Comparison of ENCODE assay signal across 20 cellular contexts in the genomic region with DNA sequence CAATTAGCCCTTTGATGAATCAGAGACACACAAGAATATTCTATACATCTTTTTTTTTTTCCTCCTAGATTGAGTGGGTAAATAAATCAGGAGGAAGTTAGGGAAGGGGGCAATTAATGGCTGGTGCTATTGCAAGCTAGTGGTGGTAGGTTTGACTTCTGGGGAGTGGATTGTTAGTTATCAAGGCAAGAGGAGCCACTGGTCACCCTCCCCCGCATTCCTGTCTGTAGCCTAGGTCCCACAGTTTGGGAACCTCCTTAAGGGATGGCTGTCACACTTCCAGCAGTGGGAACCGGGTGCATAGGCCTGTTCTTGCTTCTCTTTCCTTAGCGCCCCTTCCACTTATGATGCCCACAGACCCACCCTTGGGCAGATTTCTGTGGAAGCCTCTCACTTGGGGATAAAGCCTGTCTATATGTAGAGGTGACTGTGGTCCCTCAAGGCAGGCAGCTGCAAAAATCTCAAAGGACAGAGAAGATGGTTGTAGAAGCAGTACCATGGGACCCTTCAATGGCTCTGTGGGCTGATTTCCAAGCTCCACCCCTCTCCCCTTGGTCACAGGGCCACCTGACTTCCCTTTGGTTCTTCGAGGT. TPM values are rescaled to one million over a fixed set of nuclear protein-coding genes. Genes with fewer than 3 reads are reported as not detected.
A peak's percentile ranks its signal among the peaks of the same experiment; 100 is the strongest.
DNase-seq lines count a peak whose midpoint lies in the region; ATAC-seq and TF ChIP-seq lines count a peak whose summit lies in the region.
"Had no signal": no experiment of that assay in that cellular context is flagged by ENCODE, and none has a peak within 500 bp of the region (broad histone marks: within the 10 kb centered on the region; RNA-seq: fewer than 3 reads in every experiment).

No MANE protein-coding gene starts in this region.

- no peak for TF ChIP-seq EP300 in sigmoid colon (IDR thresholded peaks at IDR 0.05)

- CTCF ChIA-PET in CD4-positive, alpha-beta T cell (lab: Charles Lee): no interaction called here
- CTCF ChIA-PET in IMR-90 (lab: Yijun Ruan, JAX): no interaction called here
- CTCF ChIA-PET in activated CD4-positive, alpha-beta memory T cell treated with anti-CD3 and anti-CD28 coated beads, Interleukin-2, amount 10 ng/mL, durations not matched to agents 7 days and 5 days (lab: Charles Lee): no interaction called here

- H3K9me3 Mint-ChIP-seq in CD4-positive, alpha-beta T cell: no peaks in the 10 kb centered on the region
- H3K9me3 Mint-ChIP-seq in chondrocyte (ENCODE audit: low read depth): no peaks in the 10 kb centered on the region
- H3K9me3 Mint-ChIP-seq in activated CD4-positive, alpha-beta memory T cell treated with anti-CD3 and anti-CD28 coated beads, Interleukin-2, amount 10 ng/mL, durations not matched to agents 7 days and 5 days: no peaks in the 10 kb centered on the region
- H3K9me3 Mint-ChIP-seq: CD8-positive, alpha-beta T cell had no signal

- peak overlapping the region; percentile 1 for H2AK9ac ChIP-seq in IMR-90 (replicated peaks; ENCODE audit: low read depth, low read length, poor library complexity)

- no peak overlapping the region for H2BK20ac ChIP-seq in IMR-90 (ENCODE audit: low read depth, low read length)

- H4K91ac ChIP-seq in IMR-90 (ENCODE audit: insufficient read depth, low read depth, low read length): no peak overlapping the region

- no peaks in the 10 kb centered on the region for H3K9me3 ChIP-seq in CD4-positive, alpha-beta T cell (ENCODE audit: control insufficient read depth, low read length)
- H3K9me3 ChIP-seq in IMR-90 (ENCODE audit: control insufficient read depth, insufficient read depth, low read length) (no peaks in the 10 kb centered on the region), sigmoid colon (no peaks in the 10 kb centered on the region)
- H3K9me3 ChIP-seq: SJCRH30 had no signal

- peaks cover 28% of the 10 kb centered on the region for H3K4me1 Mint-ChIP-seq in CD4-positive, alpha-beta T cell (ENCODE audit: low read depth)
- peaks cover 43% of the 10 kb centered on the region for H3K4me1 Mint-ChIP-seq in chondrocyte (ENCODE audit: low read depth)
- H3K4me1 Mint-ChIP-seq in activated CD4-positive, alpha-beta memory T cell treated with anti-CD3 and anti-CD28 coated beads, Interleukin-2, amount 10 ng/mL, durations not matched to agents 7 days and 5 days: peaks cover 27% of the 10 kb centered on the region

- no peak for TF ChIP-seq CTCF in CD4-positive, alpha-beta T cell (IDR thresholded peaks at IDR 0.05)
- TF ChIP-seq CTCF in IMR-90 (conservative IDR thresholded peaks at IDR 0.05; ENCODE audit: low read depth, low read length) (no peak), chondrocyte (IDR thresholded peaks at IDR 0.05) (no peak), sigmoid colon (IDR thresholded peaks at IDR 0.05) (no peak)

- BruUV-seq in IMR-90 (replicated peaks; lab: Mats Ljungman, UMichigan): no TSS peak

- no peaks in the 10 kb centered on the region for H4K20me1 ChIP-seq in IMR-90 (ENCODE audit: insufficient read depth, low read length)

- H3K9me1 ChIP-seq in IMR-90 (ENCODE audit: insufficient read depth, low read length): no peaks in the 10 kb centered on the region

- intact Hi-C loops in CD4-positive, alpha-beta T cell (cut with DNase I, micrococcal nuclease): loop anchor here in 1 of 2 experiments (5.0 kb wide), 4 partner anchors 193 to 347 kb away; a partner anchor contains a TSS
- intact Hi-C loops in IMR-90 (cut with micrococcal nuclease) (loop anchor here (5.0 kb wide), 1 partner anchor 982 kb away; no protein-coding TSS in a partner anchor), sigmoid colon (cut with DNase I) (loop anchor here (5.0 to 10.0 kb wide), 3 partner anchors 342 to 864 kb away; a partner anchor contains a TSS)

- H2AK5ac ChIP-seq in IMR-90 (ENCODE audit: low read depth, low read length): no peak overlapping the region

- no peak overlapping the region for H3K4me2 ChIP-seq in IMR-90 (ENCODE audit: low read depth, low read length)

- H3K4ac ChIP-seq in IMR-90 (ENCODE audit: low read depth, low read length): no peak overlapping the region

- no peaks in the 10 kb centered on the region for H3K27me3 ChIP-seq in CD4-positive, alpha-beta T cell (ENCODE audit: control insufficient read depth, insufficient read depth, low read length)
- peaks cover 8% of the 10 kb centered on the region; the same call in 1 of the 2 replicates for H3K27me3 ChIP-seq in IMR-90 (ENCODE audit: control insufficient read depth, insufficient read depth, low read length)
- no peaks in the 10 kb centered on the region for H3K27me3 ChIP-seq in sigmoid colon
- H3K27me3 ChIP-seq: SJCRH30 had no signal

- no peak overlapping the region for H3K14ac ChIP-seq in IMR-90 (replicated peaks; ENCODE audit: low read depth, low read length)

- H4K5ac ChIP-seq in IMR-90 (ENCODE audit: low read depth, low read length): no peak overlapping the region

- no peak for TF ChIP-seq RAD21 in IMR-90 (IDR thresholded peaks at IDR 0.05; ENCODE audit: low read length)

- no peak overlapping the region for H3K18ac ChIP-seq in IMR-90 (ENCODE audit: low read depth, low read length)

- no peak overlapping the region for H3K9ac ChIP-seq in IMR-90 (ENCODE audit: low read depth, low read length)

- no peak for ATAC-seq in CD4-positive, alpha-beta T cell (ENCODE audit: poor library complexity)
- ATAC-seq in IMR-90 (ENCODE audit: low read depth) (no peak), GM18519 (IDR thresholded peaks at IDR 0.05; ENCODE audit: low FRiP score, unreplicated experiment) (no peak), HG03439 (IDR thresholded peaks at IDR 0.05; ENCODE audit: unreplicated experiment) (no peak)
- ATAC-seq: CD8-positive, alpha-beta T cell; Panc1 had no signal

- H3K27ac Mint-ChIP-seq in CD4-positive, alpha-beta T cell: no peak overlapping the region
- H3K27ac Mint-ChIP-seq in chondrocyte (ENCODE audit: unreplicated experiment): no peak overlapping the region
- no peak overlapping the region for H3K27ac Mint-ChIP-seq in activated CD4-positive, alpha-beta memory T cell treated with anti-CD3 and anti-CD28 coated beads, Interleukin-2, amount 10 ng/mL, durations not matched to agents 7 days and 5 days
- H3K27ac Mint-ChIP-seq: CD8-positive, alpha-beta T cell had no signal

- no peak overlapping the region for H2BK120ac ChIP-seq in IMR-90 (ENCODE audit: low read depth, low read length)

- DNase-seq in CD4-positive, alpha-beta T cell: no peak
- DNase-seq in IMR-90 (no peak), chondrocyte (ENCODE audit: low spot score) (peak; percentile 21), sigmoid colon (peak; percentile 56)
- no peak for DNase-seq in activated naive CD4-positive, alpha-beta T cell treated with anti-CD3 and anti-CD28 coated beads, Interleukin-2, amount 50 U/mL, for 16 hours
- DNase-seq in activated CD4-positive, alpha-beta memory T cell treated with anti-CD3 and anti-CD28 coated beads, Interleukin-2, amount 10 ng/mL, durations not matched to agents 7 days and 5 days: no peak
- DNase-seq: CD8-positive, alpha-beta T cell; DMS153; GOT3; NCI-H1092; NCI-H1436; NCI-H187 treated with DMSO at 0.1 percent for 48 hours; NCI-H2107; NCI-H510A; NK-92 treated with Interleukin-12 subunit alpha and Interleukin-12 subunit beta, amount 100 ng/mL, for 24 hours; SJCRH30 had no signal

- H3K4me1 ChIP-seq in IMR-90 (ENCODE audit: control insufficient read depth, insufficient read depth, low read length): 0 out of 2 replicates have a peak, but pooled peaks cover 2% of the 10 kb centered on the region
- H3K4me1 ChIP-seq in sigmoid colon: peaks cover 0 to 28% (median 23%) of the 10 kb centered on the region in 4 donors

- POLR2A ChIA-PET in CD4-positive, alpha-beta T cell (lab: Charles Lee): no interaction called here
- POLR2A ChIA-PET in IMR-90 (lab: Charles Lee; ENCODE audit: unreplicated experiment): no interaction called here
- POLR2A ChIA-PET in activated CD4-positive, alpha-beta memory T cell treated with anti-CD3 and anti-CD28 coated beads, Interleukin-2, amount 10 ng/mL, durations not matched to agents 7 days and 5 days (lab: Charles Lee): interaction anchor here (0.6 kb wide), 1 partner anchor 607 kb away, joined by 3 read pairs; a partner anchor contains a TSS

- peaks cover 1% of the 10 kb centered on the region for H3K36me3 Mint-ChIP-seq in CD4-positive, alpha-beta T cell (ENCODE audit: low read depth)
- no peaks in the 10 kb centered on the region for H3K36me3 Mint-ChIP-seq in chondrocyte (ENCODE audit: low read depth)
- no peaks in the 10 kb centered on the region for H3K36me3 Mint-ChIP-seq in activated CD4-positive, alpha-beta memory T cell treated with anti-CD3 and anti-CD28 coated beads, Interleukin-2, amount 10 ng/mL, durations not matched to agents 7 days and 5 days (ENCODE audit: low read depth)

- peaks cover 4 to 6% of the 10 kb centered on the region in 2 experiments; a peak in 1 of 4 replicates for H3K79me1 ChIP-seq in IMR-90 (ENCODE audit: low read depth in 1 of 2, low read length in 2 of 2)

- H2BK5ac ChIP-seq in IMR-90 (ENCODE audit: low read depth, low read length, poor library complexity, severe bottlenecking): no peak overlapping the region

- H3K23ac ChIP-seq in IMR-90 (ENCODE audit: low read depth, low read length): no peak overlapping the region

- H4K8ac ChIP-seq in IMR-90 (ENCODE audit: low read depth in 2 of 2, low read length in 2 of 2): no peak overlapping the region

- H3K4me3 ChIP-seq in IMR-90 (ENCODE audit: insufficient read depth, low read depth, low read length) (no peak overlapping the region), sigmoid colon (no peak overlapping the region)
- H3K4me3 ChIP-seq: SJCRH30 had no signal

- H3K36me3 ChIP-seq in IMR-90 (ENCODE audit: control insufficient read depth, insufficient read depth, low read length) (no peaks in the 10 kb centered on the region), sigmoid colon (no peaks in the 10 kb centered on the region)
- H3K36me3 ChIP-seq: SJCRH30 had no signal

- in situ Hi-C loops in IMR-90 (cut with MboI; ENCODE audit: low sequenced_read_pairs): no loop called here

- H3K27ac ChIP-seq in CD4-positive, alpha-beta T cell (ENCODE audit: low read depth, low read length): no peak overlapping the region
- no peak overlapping the region for H3K27ac ChIP-seq in IMR-90 (ENCODE audit: insufficient read depth, low read length)
- H3K27ac ChIP-seq in sigmoid colon: no peak overlapping the region
- H3K27ac ChIP-seq: SJCRH30 had no signal

- peak overlapping the region; percentile 51 for H3K4me3 Mint-ChIP-seq in CD4-positive, alpha-beta T cell
- H3K4me3 Mint-ChIP-seq in chondrocyte (ENCODE audit: unreplicated experiment): no peak overlapping the region
- H3K4me3 Mint-ChIP-seq in activated CD4-positive, alpha-beta memory T cell treated with anti-CD3 and anti-CD28 coated beads, Interleukin-2, amount 10 ng/mL, durations not matched to agents 7 days and 5 days: no peak overlapping the region
- H3K4me3 Mint-ChIP-seq: CD8-positive, alpha-beta T cell had no signal

- H3K56ac ChIP-seq in IMR-90 (ENCODE audit: extremely low read depth, insufficient read depth, low read length): no peak overlapping the region

- H2AFZ ChIP-seq in IMR-90 (replicated peaks; ENCODE audit: low read length, poor library complexity): no peak overlapping the region

- dilution Hi-C loops in IMR-90 (cut with HindIII; ENCODE audit: low sequenced_read_pairs, unreplicated experiment): no loop called here

- no peaks in the 10 kb centered on the region for H3K27me3 Mint-ChIP-seq in CD4-positive, alpha-beta T cell
- H3K27me3 Mint-ChIP-seq in chondrocyte (ENCODE audit: low read depth): no peaks in the 10 kb centered on the region
- H3K27me3 Mint-ChIP-seq in activated CD4-positive, alpha-beta memory T cell treated with anti-CD3 and anti-CD28 coated beads, Interleukin-2, amount 10 ng/mL, durations not matched to agents 7 days and 5 days: peaks cover 7% of the 10 kb centered on the region

- WGBS in IMR-90 (ENCODE audit: extremely low coverage in 2 of 2, insufficient read length in 1 of 2), 2 experiments: no CpG with 5 or more reads among the region's 4 CpGs
- 70 to 75% methylated on average over 4 of the region's 4 CpGs for WGBS in sigmoid colon, 2 donors

- no peak overlapping the region for H2BK15ac ChIP-seq in IMR-90 (ENCODE audit: low read depth, low read length)

- no peak for TF ChIP-seq POLR2A in IMR-90 (IDR thresholded peaks at IDR 0.05; ENCODE audit: low read depth, low read length)
- TF ChIP-seq POLR2A in sigmoid colon (IDR thresholded peaks at IDR 0.05): no peak

RNA-seq across cellular contexts. Expression of a gene that starts 2.3 kb away (rescaled TPM):
- 10 to 100 TPM; 14.8 to 15.7 TPM for total RNA-seq in CD4-positive, alpha-beta T cell
- total RNA-seq in IMR-90 (2012; rRNA removed) (7.5 and 10.0 TPM in 2 replicates), chondrocyte (23.6 to 28.0 TPM (median 26.9 TPM) in 3 replicates), sigmoid colon (10 to 100 TPM; 20.1 to 22.1 (median 20.8) TPM)
- polyA plus RNA-seq in IMR-90 (2012; rRNA removed) (6.9 and 7.1 TPM in 2 replicates), sigmoid colon (10 to 100 TPM; 14.8 to 24.0 (median 15.6) TPM)
- polyA plus RNA-seq in IMR-90 (2012; cell fraction: cytosol; rRNA removed): 5.8 and 9.5 TPM in 2 replicates
- 5.3 and 5.7 TPM in 2 replicates for polyA plus RNA-seq in IMR-90 (2012; cell fraction: nucleus; rRNA removed; ENCODE audit: low replicate concordance)
- 10 to 100 TPM; 23.4 to 23.9 TPM for total RNA-seq in activated CD4-positive, alpha-beta memory T cell treated with anti-CD3 and anti-CD28 coated beads, Interleukin-2, amount 10 ng/mL, durations not matched to agents 7 days and 5 days

RNA-seq across cellular contexts. Expression of a gene that starts 26.1 kb away (rescaled TPM):
- 10 to 100 TPM; 73.7 to 84.4 TPM for total RNA-seq in CD4-positive, alpha-beta T cell
- total RNA-seq in IMR-90 (2012; rRNA removed) (81.7 and 136 TPM in 2 replicates), chondrocyte (186 to 198 TPM (median 193 TPM) in 3 replicates), sigmoid colon (100 to 1,000 TPM; 170 to 377 (median 267) TPM)
- polyA plus RNA-seq in IMR-90 (2012; rRNA removed) (143 and 170 TPM in 2 replicates), sigmoid colon (100 to 1,000 TPM; 397 to 979 (median 712) TPM)
- polyA plus RNA-seq in IMR-90 (2012; cell fraction: cytosol; rRNA removed): 591 and 666 TPM in 2 replicates
- 135 and 207 TPM in 2 replicates for polyA plus RNA-seq in IMR-90 (2012; cell fraction: nucleus; rRNA removed; ENCODE audit: low replicate concordance)
- total RNA-seq in activated CD4-positive, alpha-beta memory T cell treated with anti-CD3 and anti-CD28 coated beads, Interleukin-2, amount 10 ng/mL, durations not matched to agents 7 days and 5 days: 100 to 1,000 TPM; 155 to 156 TPM

RNA-seq across cellular contexts. Expression of a gene that starts 29.8 kb away (rescaled TPM):
- not detected for total RNA-seq in CD4-positive, alpha-beta T cell
- total RNA-seq in IMR-90 (2012; rRNA removed) (7.5 and 7.8 TPM in 2 replicates), chondrocyte (6.5 to 16.3 TPM (median 16.0 TPM) in 3 replicates), sigmoid colon (10 to 100 TPM in 3 of 4 donors, 1 to 10 TPM in 1; 7.6 to 38.8 (median 13.6) TPM)
- polyA plus RNA-seq in IMR-90 (2012; rRNA removed) (7.4 and 10.3 TPM in 2 replicates), sigmoid colon (10 to 100 TPM in 1 of 3 donors, 1 to 10 TPM in 2; 6.2 to 22.2 (median 7.2) TPM)
- 7.5 and 18.0 TPM in 2 replicates for polyA plus RNA-seq in IMR-90 (2012; cell fraction: cytosol; rRNA removed)
- 14.9 and 25.0 TPM in 2 replicates for polyA plus RNA-seq in IMR-90 (2012; cell fraction: nucleus; rRNA removed; ENCODE audit: low replicate concordance)
- not detected for total RNA-seq in activated CD4-positive, alpha-beta memory T cell treated with anti-CD3 and anti-CD28 coated beads, Interleukin-2, amount 10 ng/mL, durations not matched to agents 7 days and 5 days
- total RNA-seq: LHCN-M2 had no signal

Comparison
In these comparisons a context has a peak if more than half of its experiments do, and no peak if none do; other contexts are left out.
1. DNase-seq: peak in chondrocyte (single experiment) and sigmoid colon (single experiment); none in CD4-positive, alpha-beta T cell (0 of 10), IMR-90 (single experiment), activated naive CD4-positive, alpha-beta T cell treated with anti-CD3 and anti-CD28 coated beads, Interleukin-2, amount 50 U/mL, for 16 hours (single experiment) and activated CD4-positive, alpha-beta memory T cell treated with anti-CD3 and anti-CD28 coated beads, Interleukin-2, amount 10 ng/mL, durations not matched to agents 7 days and 5 days (single experiment).